Comparison of ENCODE assay signal across 31 cellular contexts in the genomic region with DNA sequence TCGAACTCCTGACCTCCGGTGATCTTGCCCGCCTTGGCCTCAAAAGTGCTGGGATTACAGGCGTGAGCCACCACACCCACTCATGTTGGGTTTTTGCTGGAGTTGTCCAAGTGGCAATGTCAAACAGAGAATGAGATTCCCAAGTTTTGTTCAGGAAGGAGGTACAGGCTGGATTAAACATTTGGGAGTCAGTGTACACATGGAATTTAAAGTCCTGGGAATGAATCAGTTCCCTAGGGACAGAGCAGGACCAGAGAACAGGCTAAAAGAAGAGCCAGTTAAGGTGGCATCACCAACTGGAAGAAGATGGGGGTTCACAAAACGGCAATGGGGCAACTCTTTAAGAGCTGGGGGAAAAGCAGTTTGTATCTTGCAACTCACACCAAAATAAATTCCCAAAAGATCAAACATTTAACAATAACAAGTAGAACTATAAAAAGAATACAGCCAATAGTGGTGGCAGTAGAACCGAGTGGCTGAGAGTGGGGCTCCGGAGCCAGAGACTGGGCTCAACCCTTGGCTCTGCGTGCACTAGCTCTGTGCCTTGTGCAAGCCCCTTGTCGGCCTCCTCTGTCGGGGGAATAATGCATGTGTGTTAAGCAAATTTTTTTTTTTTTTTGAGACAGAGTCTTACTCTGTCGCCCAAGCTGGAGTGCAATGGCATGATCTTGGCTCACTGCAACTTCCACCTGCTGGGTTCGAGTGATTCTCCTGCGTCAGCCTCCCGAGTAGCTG. TPM values are rescaled to one million over a fixed set of nuclear protein-coding genes. Genes with fewer than 3 reads are reported as not detected.
A peak's percentile ranks its signal among the peaks of the same experiment; 100 is the strongest.
DNase-seq lines count a peak whose midpoint lies in the region; ATAC-seq, FAIRE-seq and TF ChIP-seq lines count a peak whose summit lies in the region.
"Had no signal": no experiment of that assay in that cellular context is flagged by ENCODE, and none has a peak within 500 bp of the region (broad histone marks: within the 10 kb centered on the region; RNA-seq: fewer than 3 reads in every experiment).

No MANE protein-coding gene starts in this region.

- no peaks in the 10 kb centered on the region for H3K4me1 Mint-ChIP-seq in astrocyte (ENCODE audit: low read depth, unreplicated experiment)
- H3K4me1 Mint-ChIP-seq in activated CD4-positive, alpha-beta T cell treated with anti-CD3 and anti-CD28 coated beads, Interleukin-2, amount 10 ng/mL, durations not matched to agents 24 days and 14 days, result peaks cover 4% of the 10 kb centered on the region
- peaks cover 15 to 27% of the 10 kb centered on the region in 2 donors for H3K4me1 Mint-ChIP-seq in natural killer cell treated with Interleukin-12 subunit alpha and Interleukin-12 subunit beta and Interleukin-15 and Interleukin-18, amount 100 ng/mL, for 72 hours (ENCODE audit: low read depth in 2 of 2)

- H3K27me3 ChIP-seq in astrocyte (ENCODE audit: insufficient read depth, low read length), result peaks cover 19% of the 10 kb centered on the region
- peaks cover 22% of the 10 kb centered on the region for H3K27me3 ChIP-seq in osteoblast (ENCODE audit: insufficient read depth, low read length)
- H3K27me3 ChIP-seq in effector memory CD4-positive, alpha-beta T cell (replicated peaks; ENCODE audit: control insufficient read depth, insufficient read depth, low read length, poor library complexity, severe bottlenecking), result peaks cover 3% of the 10 kb centered on the region
- H3K27me3 ChIP-seq: BLaER1 had no signal

- peak overlapping the region; percentile 64 for H3K27ac Mint-ChIP-seq in astrocyte (ENCODE audit: unreplicated experiment)
- no peak overlapping the region for H3K27ac Mint-ChIP-seq in activated CD4-positive, alpha-beta T cell treated with anti-CD3 and anti-CD28 coated beads, Interleukin-2, amount 10 ng/mL, durations not matched to agents 24 days and 14 days
- H3K27ac Mint-ChIP-seq in natural killer cell treated with Interleukin-12 subunit alpha and Interleukin-12 subunit beta and Interleukin-15 and Interleukin-18, amount 100 ng/mL, for 72 hours, result peak overlapping the region in 1 of 2 donors; percentile 87
- H3K27ac Mint-ChIP-seq: CD14-positive monocyte; CD4-positive, alpha-beta memory T cell; CD4-positive, CD25-positive, alpha-beta regulatory T cell; CD8-positive, alpha-beta memory T cell had no signal

- H2AFZ ChIP-seq in astrocyte (ENCODE audit: low read depth, low read length) (no peak overlapping the region), osteoblast (ENCODE audit: low read length) (no peak overlapping the region)

- FAIRE-seq in astrocyte (lab: Jason Lieb, UNC), result no peak
- FAIRE-seq: A204.1, GM12878, GM12892, GM18507 had no signal

- H3K27ac ChIP-seq in astrocyte (ENCODE audit: low read depth, low read length) (no peak overlapping the region), osteoblast (ENCODE audit: low read depth, low read length) (no peak overlapping the region)
- no peak overlapping the region for H3K27ac ChIP-seq in effector memory CD4-positive, alpha-beta T cell (ENCODE audit: insufficient read depth, low read length, poor library complexity, severe bottlenecking)
- H3K27ac ChIP-seq: BLaER1 had no signal

- no peak overlapping the region for H3K4me3 ChIP-seq in astrocyte (ENCODE audit: insufficient read depth, low read depth, low read length)
- no peak overlapping the region for H3K4me3 ChIP-seq in osteoblast (ENCODE audit: insufficient read depth, low read length)
- no peak overlapping the region for H3K4me3 ChIP-seq in effector memory CD4-positive, alpha-beta T cell (ENCODE audit: insufficient read depth, low read depth, low read length, poor library complexity, severe bottlenecking)
- H3K4me3 ChIP-seq: BLaER1, GM12878 had no signal

- H3K36me3 Mint-ChIP-seq in astrocyte (ENCODE audit: low read depth, unreplicated experiment), result no peaks in the 10 kb centered on the region
- no peaks in the 10 kb centered on the region for H3K36me3 Mint-ChIP-seq in activated CD4-positive, alpha-beta T cell treated with anti-CD3 and anti-CD28 coated beads, Interleukin-2, amount 10 ng/mL, durations not matched to agents 24 days and 14 days (ENCODE audit: low read depth)
- H3K36me3 Mint-ChIP-seq in natural killer cell treated with Interleukin-12 subunit alpha and Interleukin-12 subunit beta and Interleukin-15 and Interleukin-18, amount 100 ng/mL, for 72 hours, result peaks cover 9% of the 10 kb centered on the region
- H3K36me3 Mint-ChIP-seq: CD4-positive, CD25-positive, alpha-beta regulatory T cell had no signal

- no peaks in the 10 kb centered on the region for H3K9me3 Mint-ChIP-seq in astrocyte (ENCODE audit: unreplicated experiment)
- H3K9me3 Mint-ChIP-seq in activated CD4-positive, alpha-beta T cell treated with anti-CD3 and anti-CD28 coated beads, Interleukin-2, amount 10 ng/mL, durations not matched to agents 24 days and 14 days, result no peaks in the 10 kb centered on the region
- H3K9me3 Mint-ChIP-seq in natural killer cell treated with Interleukin-12 subunit alpha and Interleukin-12 subunit beta and Interleukin-15 and Interleukin-18, amount 100 ng/mL, for 72 hours, result no peaks in the 10 kb centered on the region

- no peaks in the 10 kb centered on the region for H4K20me1 ChIP-seq in astrocyte (ENCODE audit: insufficient read depth, low read length)
- H4K20me1 ChIP-seq in osteoblast (ENCODE audit: insufficient read depth, low read length), result no peaks in the 10 kb centered on the region
- H4K20me1 ChIP-seq: BLaER1 had no signal

- peaks cover 45% of the 10 kb centered on the region for H3K27me3 Mint-ChIP-seq in astrocyte (ENCODE audit: low read depth, unreplicated experiment)
- peaks cover 9% of the 10 kb centered on the region for H3K27me3 Mint-ChIP-seq in activated CD4-positive, alpha-beta T cell treated with anti-CD3 and anti-CD28 coated beads, Interleukin-2, amount 10 ng/mL, durations not matched to agents 24 days and 14 days
- peaks cover 7 to 8% of the 10 kb centered on the region in 2 donors for H3K27me3 Mint-ChIP-seq in natural killer cell treated with Interleukin-12 subunit alpha and Interleukin-12 subunit beta and Interleukin-15 and Interleukin-18, amount 100 ng/mL, for 72 hours

- no peak overlapping the region for H3K9ac ChIP-seq in astrocyte (ENCODE audit: low read length)
- H3K9ac ChIP-seq: BLaER1 had no signal

- H3K4me3 Mint-ChIP-seq in astrocyte (ENCODE audit: unreplicated experiment), result no peak overlapping the region
- H3K4me3 Mint-ChIP-seq in activated CD4-positive, alpha-beta T cell treated with anti-CD3 and anti-CD28 coated beads, Interleukin-2, amount 10 ng/mL, durations not matched to agents 24 days and 14 days, result no peak overlapping the region
- H3K4me3 Mint-ChIP-seq in natural killer cell treated with Interleukin-12 subunit alpha and Interleukin-12 subunit beta and Interleukin-15 and Interleukin-18, amount 100 ng/mL, for 72 hours, result no peak overlapping the region
- H3K4me3 Mint-ChIP-seq: CD4-positive, alpha-beta memory T cell; CD4-positive, CD25-positive, alpha-beta regulatory T cell; CD8-positive, alpha-beta memory T cell had no signal

- no peak for DNase-seq in astrocyte (ENCODE audit: low read depth)
- DNase-seq in left lobe of liver (ENCODE audit: low spot score), result peak; percentile 24
- DNase-seq in osteoblast (ENCODE audit: insufficient read length, low spot score, missing footprints), result peak; percentile 59
- DNase-seq in activated CD4-positive, alpha-beta T cell treated with anti-CD3 and anti-CD28 coated beads, Interleukin-2, amount 10 ng/mL, durations not matched to agents 24 days and 14 days, result no peak
- DNase-seq in cortex of kidney (lab: John Stamatoyannopoulos, UW), result no peak
- DNase-seq in natural killer cell treated with Interleukin-12 subunit alpha and Interleukin-12 subunit beta and Interleukin-15 and Interleukin-18, amount 100 ng/mL, for 72 hours (ENCODE audit: low spot score), result no peak
- DNase-seq in effector memory CD4-positive, alpha-beta T cell, result no peak
- DNase-seq: 8988T; ACHN; BE2C; C1 segment of cervical spinal cord; CD4-positive, alpha-beta memory T cell; CD4-positive, CD25-positive, alpha-beta regulatory T cell; CD8-positive, alpha-beta memory T cell; COR-L47; DMS 273 treated with DMSO at 0.1 percent for 48 hours; DMS153; DMS53; DMS79; DND-41; EL; GDM1 had no signal

- H3K36me3 ChIP-seq in astrocyte (ENCODE audit: insufficient read depth, low read length) (no peaks in the 10 kb centered on the region), osteoblast (ENCODE audit: insufficient read depth, low read length) (no peaks in the 10 kb centered on the region)
- no peaks in the 10 kb centered on the region for H3K36me3 ChIP-seq in effector memory CD4-positive, alpha-beta T cell (ENCODE audit: control insufficient read depth, insufficient read depth, low read length)
- H3K36me3 ChIP-seq: BE2C, BLaER1 had no signal

- H3K9me3 ChIP-seq in astrocyte (ENCODE audit: insufficient read depth, low read depth, low read length), result no peaks in the 10 kb centered on the region
- no peaks in the 10 kb centered on the region for H3K9me3 ChIP-seq in osteoblast (ENCODE audit: low read depth, low read length)
- H3K9me3 ChIP-seq in effector memory CD4-positive, alpha-beta T cell (ENCODE audit: control insufficient read depth, low read length), result peaks cover 6% of the 10 kb centered on the region
- H3K9me3 ChIP-seq: BE2C, BLaER1 had no signal

- no peak for ATAC-seq in left lobe of liver
- ATAC-seq in natural killer cell treated with Interleukin-12 subunit alpha and Interleukin-12 subunit beta and Interleukin-15 and Interleukin-18, amount 100 ng/mL, for 72 hours, result no peak
- ATAC-seq: GM12878 had no signal

- intact Hi-C loops in activated CD4-positive, alpha-beta T cell treated with anti-CD3 and anti-CD28 coated beads, Interleukin-2, amount 10 ng/mL, durations not matched to agents 24 days and 14 days (cut with micrococcal nuclease), result no loop called here

- H3K4me2 ChIP-seq in astrocyte (ENCODE audit: low read length) (no peak overlapping the region), osteoblast (ENCODE audit: insufficient read depth, low read length) (no peak overlapping the region)
- H3K4me2 ChIP-seq: BLaER1 had no signal

- H3K4me1 ChIP-seq in astrocyte (ENCODE audit: insufficient read depth, low read length) (no peaks in the 10 kb centered on the region), osteoblast (ENCODE audit: insufficient read depth, low read length) (peaks cover 4% of the 10 kb centered on the region)
- no peaks in the 10 kb centered on the region for H3K4me1 ChIP-seq in effector memory CD4-positive, alpha-beta T cell (ENCODE audit: control insufficient read depth, insufficient read depth, low read length, poor library complexity, severe bottlenecking)
- H3K4me1 ChIP-seq: BE2C had no signal

- TF ChIP-seq CTCF in astrocyte (IDR thresholded peaks at IDR 0.05; ENCODE audit: insufficient read depth, low read depth, low read length) (no peak), osteoblast (IDR thresholded peaks at IDR 0.05; ENCODE audit: extremely low read depth, low read depth, low read length) (no peak)

- no peaks in the 10 kb centered on the region for H3K79me2 ChIP-seq in astrocyte (ENCODE audit: insufficient read depth, low read length)
- H3K79me2 ChIP-seq in osteoblast (ENCODE audit: insufficient read depth, low read length), result no peaks in the 10 kb centered on the region

RNA-seq across cellular contexts. Expression of gene CTSD, which starts 33.8 kb away (rescaled TPM):
- total RNA-seq in astrocyte (290 and 340 TPM in 2 replicates), left lobe of liver (564 TPM), osteoblast (491 and 519 TPM in 2 replicates)
- 59.8 and 66.1 TPM in 2 replicates for total RNA-seq in activated CD4-positive, alpha-beta T cell treated with anti-CD3 and anti-CD28 coated beads, Interleukin-2, amount 10 ng/mL, durations not matched to agents 24 days and 14 days
- 100 to 1,000 TPM; 350 to 592 TPM for total RNA-seq in natural killer cell treated with Interleukin-12 subunit alpha and Interleukin-12 subunit beta and Interleukin-15 and Interleukin-18, amount 100 ng/mL, for 72 hours

RNA-seq across cellular contexts. Expression of gene SYT8, which starts 37.2 kb away (rescaled TPM):
- 0.36 and 0.38 TPM in 2 replicates for total RNA-seq in astrocyte
- total RNA-seq in left lobe of liver, result 0.30 TPM
- total RNA-seq in osteoblast, result 0.36 and 0.59 TPM in 2 replicates
- not detected in 2 replicates for total RNA-seq in activated CD4-positive, alpha-beta T cell treated with anti-CD3 and anti-CD28 coated beads, Interleukin-2, amount 10 ng/mL, durations not matched to agents 24 days and 14 days
- not detected for total RNA-seq in natural killer cell treated with Interleukin-12 subunit alpha and Interleukin-12 subunit beta and Interleukin-15 and Interleukin-18, amount 100 ng/mL, for 72 hours
- total RNA-seq: A673; CD4-positive, alpha-beta memory T cell; CD4-positive, CD25-positive, alpha-beta regulatory T cell; CD8-positive, alpha-beta memory T cell; Daoy; G401; GM12878 had no signal

RNA-seq across cellular contexts. Expression of gene TNNI2, which starts 41.2 kb away (rescaled TPM):
- total RNA-seq in astrocyte (not detected in 2 replicates), left lobe of liver (not detected), osteoblast (not detected in 2 replicates)
- not detected in 2 replicates for total RNA-seq in activated CD4-positive, alpha-beta T cell treated with anti-CD3 and anti-CD28 coated beads, Interleukin-2, amount 10 ng/mL, durations not matched to agents 24 days and 14 days
- 1 to 10 TPM in 1 of 2 donors, not detected in 1; 1.4 TPM for total RNA-seq in natural killer cell treated with Interleukin-12 subunit alpha and Interleukin-12 subunit beta and Interleukin-15 and Interleukin-18, amount 100 ng/mL, for 72 hours
- total RNA-seq: A673; CD4-positive, alpha-beta memory T cell; CD4-positive, CD25-positive, alpha-beta regulatory T cell; Daoy; G401 had no signal

RNA-seq across cellular contexts. Expression of gene IFITM10, which starts 47.2 kb away (rescaled TPM):
- 2.0 and 5.1 TPM in 2 replicates for total RNA-seq in astrocyte
- 15.7 TPM for total RNA-seq in left lobe of liver
- total RNA-seq in osteoblast, result 15.0 and 18.1 TPM in 2 replicates
- total RNA-seq in activated CD4-positive, alpha-beta T cell treated with anti-CD3 and anti-CD28 coated beads, Interleukin-2, amount 10 ng/mL, durations not matched to agents 24 days and 14 days, result 0.12 and 0.14 TPM in 2 replicates
- 1 to 10 TPM; 2.3 to 8.1 TPM for total RNA-seq in natural killer cell treated with Interleukin-12 subunit alpha and Interleukin-12 subunit beta and Interleukin-15 and Interleukin-18, amount 100 ng/mL, for 72 hours
- total RNA-seq: A673, G401, GM12878 had no signal

RNA-seq across cellular contexts. Expression of gene LSP1, which starts 55.3 kb away (rescaled TPM):
- total RNA-seq in astrocyte (1.3 and 1.9 TPM in 2 replicates), left lobe of liver (3.6 TPM), osteoblast (41.0 and 54.6 TPM in 2 replicates)
- 303 and 322 TPM in 2 replicates for total RNA-seq in activated CD4-positive, alpha-beta T cell treated with anti-CD3 and anti-CD28 coated beads, Interleukin-2, amount 10 ng/mL, durations not matched to agents 24 days and 14 days
- 100 to 1,000 TPM; 240 to 358 TPM for total RNA-seq in natural killer cell treated with Interleukin-12 subunit alpha and Interleukin-12 subunit beta and Interleukin-15 and Interleukin-18, amount 100 ng/mL, for 72 hours
- total RNA-seq: A673 had no signal

Comparison
In these comparisons a context has a peak if more than half of its experiments do, and no peak if none do; other contexts are left out.
1. DNase-seq: peak in left lobe of liver (single experiment) and osteoblast (single experiment); none in astrocyte (single experiment), activated CD4-positive, alpha-beta T cell treated with anti-CD3 and anti-CD28 coated beads, Interleukin-2, amount 10 ng/mL, durations not matched to agents 24 days and 14 days (single experiment), cortex of kidney (single experiment), natural killer cell treated with Interleukin-12 subunit alpha and Interleukin-12 subunit beta and Interleukin-15 and Interleukin-18, amount 100 ng/mL, for 72 hours (single experiment) and effector memory CD4-positive, alpha-beta T cell (0 of 3).